In genomic region chr2:144254342-144255235, GRCh38 we compare ENCODE assay signal across 20 cellular contexts.
A peak's percentile ranks its signal among the peaks of the same experiment; 100 is the strongest.
DNase-seq lines count a peak whose midpoint lies in the region; ATAC-seq, FAIRE-seq and TF ChIP-seq lines count a peak whose summit lies in the region.
"Had no signal": no experiment of that assay in that cellular context is flagged by ENCODE, and none has a peak within 500 bp of the region (broad histone marks: within the 10 kb centered on the region; RNA-seq: fewer than 3 reads in every experiment).

No MANE protein-coding gene starts in this region.

- ATAC-seq in GM12878, result no peak
- ATAC-seq: A549 had no signal

- CTCF ChIA-PET in GM12878 (lab: Yijun Ruan, JAX), result no interaction called here

- H3K9ac ChIP-seq in Karpas-422 (ENCODE audit: low read length), result no peak overlapping the region
- no peak overlapping the region for H3K9ac ChIP-seq in GM12878 (ENCODE audit: control insufficient read depth, insufficient read depth, low read length)

- H3K27me3 ChIP-seq in Karpas-422 (ENCODE audit: low read length) (no peaks in the 10 kb centered on the region), GM12878 (replicated peaks in 1 of 2; ENCODE audit: control insufficient read depth in 2 of 2, insufficient read depth in 2 of 2, low read length in 1 of 2) (no peaks in the 10 kb centered on the region)

- H3K4me2 ChIP-seq in Karpas-422 (ENCODE audit: low read depth, low read length, poor library complexity, severe bottlenecking), result no peak overlapping the region
- H3K4me2 ChIP-seq in GM12878 (ENCODE audit: control insufficient read depth, insufficient read depth), result no peak overlapping the region
- H3K4me2 ChIP-seq: A549 had no signal

- no peaks in the 10 kb centered on the region for H4K20me1 ChIP-seq in Karpas-422 (ENCODE audit: insufficient read depth, low read depth, low read length)
- no peaks in the 10 kb centered on the region for H4K20me1 ChIP-seq in GM12878 (ENCODE audit: control insufficient read depth, insufficient read depth)

- H3K9me2 ChIP-seq in Karpas-422 (replicated peaks; ENCODE audit: insufficient read depth, low read length), result no peaks in the 10 kb centered on the region

- H3K36me3 ChIP-seq in Karpas-422 (ENCODE audit: insufficient read depth, low read length) (peaks cover 24% of the 10 kb centered on the region; the same call in 1 of the 2 replicates), GM12878 (ENCODE audit: control insufficient read depth in 2 of 2, insufficient read depth in 2 of 2, low read length in 1 of 2) (no peaks in the 10 kb centered on the region)

- H3K27ac ChIP-seq in Karpas-422 (ENCODE audit: low read length) (no peak overlapping the region), GM12878 (ENCODE audit: control insufficient read depth, insufficient read depth) (no peak overlapping the region), coronary artery (no peak overlapping the region)
- H3K27ac ChIP-seq: 22Rv1, A549, C4-2B had no signal

- TF ChIP-seq EP300 in GM12878 (IDR thresholded peaks at IDR 0.05; ENCODE audit: borderline replicate concordance in 1 of 2, control insufficient read depth in 1 of 2, low read depth in 2 of 2, low read length in 2 of 2), result no peak

- RAD21 ChIA-PET in GM12878 (lab: Charles Lee; ENCODE audit: unreplicated experiment), result interaction anchor here (0.7 kb wide), 1 partner anchor 13 kb away, joined by 3 read pairs; no protein-coding TSS in a partner anchor

- 100% methylated on average over 2 of the region's 2 CpGs for WGBS in GM12878 (ENCODE audit: insufficient coverage, insufficient replicate concordance, low lambda C conversion rate, missing lambda C conversion rate)

- no peak for TF ChIP-seq RAD21 in GM12878 (IDR thresholded peaks at IDR 0.05; ENCODE audit: insufficient read depth, low read depth, low read length)

- TF ChIP-seq CTCF in GM12878 (IDR thresholded peaks at IDR 0.05 in 2 of 3, conservative IDR thresholded peaks at IDR 0.05 in 1 of 3; ENCODE audit: control insufficient read depth in 2 of 3, extremely low read depth in 1 of 3, insufficient read depth in 1 of 3, low read depth in 3 of 3, low read length in 3 of 3), result no peak
- no peak for TF ChIP-seq CTCF in coronary artery (IDR thresholded peaks at IDR 0.05)

- POLR2A ChIA-PET in GM12878 (lab: Charles Lee), result no interaction called here

- DNase-seq in DMS53 (lab: John Stamatoyannopoulos, UW) (peak; percentile 1), DMS53 treated with DMSO at 0.1 percent for 48 hours (lab: John Stamatoyannopoulos, UW; ENCODE audit: unreplicated experiment) (no peak), Karpas-422 (peak; percentile 43), GM12878 (ENCODE audit: low read depth, low spot score) (no peak), erythroblast (lab: John Stamatoyannopoulos, UW) (peak; percentile 14 to 42), coronary artery (ENCODE audit: low spot score) (no peak), LoVo (ENCODE audit: low spot score) (no peak), HUDEP-2 (lab: John Stamatoyannopoulos, UW; ENCODE audit: unreplicated experiment in 76 of 76) (no peak)
- DNase-seq: AML-193; Caco-2; CD4-positive, alpha-beta T cell; DMS79 treated with DMSO at 0.1 percent for 48 hours; GF-D8; H9 had no signal

- H2AFZ ChIP-seq in Karpas-422 (ENCODE audit: low read length) (no peak overlapping the region), GM12878 (ENCODE audit: control insufficient read depth, low read depth, low read length) (no peak overlapping the region)

- intact Hi-C loops in GM12878 (cut with micrococcal nuclease; ENCODE audit: unreplicated experiment), result no loop called here

- in situ Hi-C loops in GM12878 (cut with MboI), result no loop called here

- TF ChIP-seq POLR2A in GM12878 (IDR thresholded peaks at IDR 0.05; ENCODE audit: low read depth, low read length), result no peak
- TF ChIP-seq POLR2A in erythroblast (IDR thresholded peaks at IDR 0.05; ENCODE audit: low read length), result no peak

- no peak overlapping the region for H3K4me3 ChIP-seq in Karpas-422 (ENCODE audit: low read length)
- no peak overlapping the region for H3K4me3 ChIP-seq in GM12878
- no peak overlapping the region for H3K4me3 ChIP-seq in coronary artery
- H3K4me3 ChIP-seq: A549 had no signal

- H3K4me1 ChIP-seq in Karpas-422 (ENCODE audit: low read length), result peaks cover 9% of the 10 kb centered on the region
- peaks cover under 1% of the 10 kb centered on the region; the same call in 1 of the 2 replicates for H3K4me1 ChIP-seq in GM12878 (ENCODE audit: control insufficient read depth, insufficient read depth, low read length)
- H3K4me1 ChIP-seq: A549, Caco-2 had no signal

- H3K9me3 ChIP-seq in Karpas-422 (ENCODE audit: low read length) (peaks cover 22% of the 10 kb centered on the region), GM12878 (replicated peaks; ENCODE audit: control insufficient read depth, insufficient read depth, low read length) (peaks cover 29% of the 10 kb centered on the region)

- H3K79me2 ChIP-seq in Karpas-422 (ENCODE audit: low read length) (peaks cover 90% of the 10 kb centered on the region), GM12878 (ENCODE audit: control insufficient read depth, insufficient read depth, low read length) (no peaks in the 10 kb centered on the region)

- SMC1A ChIA-PET in GM12878 (lab: Charles Lee; ENCODE audit: uncharacterized antibody, unreplicated experiment), result interaction anchor here (1.0 to 1.5 kb wide), 2 partner anchors 9 to 13 kb away, joined by 3 to 5 read pairs; no protein-coding TSS in a partner anchor

- BruUV-seq in GM12878 (replicated peaks; lab: Mats Ljungman, UMichigan), result no TSS peak

- FAIRE-seq in GM12878 (lab: Jason Lieb, UNC), result no peak
- FAIRE-seq: A549, D721Med, H1, HTR-8/SVneo had no signal

TF ChIP-seq in GM12878, 131 proteins besides CTCF, POLR2A, EP300 and RAD21:
- TF ChIP-seq, protein P1, sequence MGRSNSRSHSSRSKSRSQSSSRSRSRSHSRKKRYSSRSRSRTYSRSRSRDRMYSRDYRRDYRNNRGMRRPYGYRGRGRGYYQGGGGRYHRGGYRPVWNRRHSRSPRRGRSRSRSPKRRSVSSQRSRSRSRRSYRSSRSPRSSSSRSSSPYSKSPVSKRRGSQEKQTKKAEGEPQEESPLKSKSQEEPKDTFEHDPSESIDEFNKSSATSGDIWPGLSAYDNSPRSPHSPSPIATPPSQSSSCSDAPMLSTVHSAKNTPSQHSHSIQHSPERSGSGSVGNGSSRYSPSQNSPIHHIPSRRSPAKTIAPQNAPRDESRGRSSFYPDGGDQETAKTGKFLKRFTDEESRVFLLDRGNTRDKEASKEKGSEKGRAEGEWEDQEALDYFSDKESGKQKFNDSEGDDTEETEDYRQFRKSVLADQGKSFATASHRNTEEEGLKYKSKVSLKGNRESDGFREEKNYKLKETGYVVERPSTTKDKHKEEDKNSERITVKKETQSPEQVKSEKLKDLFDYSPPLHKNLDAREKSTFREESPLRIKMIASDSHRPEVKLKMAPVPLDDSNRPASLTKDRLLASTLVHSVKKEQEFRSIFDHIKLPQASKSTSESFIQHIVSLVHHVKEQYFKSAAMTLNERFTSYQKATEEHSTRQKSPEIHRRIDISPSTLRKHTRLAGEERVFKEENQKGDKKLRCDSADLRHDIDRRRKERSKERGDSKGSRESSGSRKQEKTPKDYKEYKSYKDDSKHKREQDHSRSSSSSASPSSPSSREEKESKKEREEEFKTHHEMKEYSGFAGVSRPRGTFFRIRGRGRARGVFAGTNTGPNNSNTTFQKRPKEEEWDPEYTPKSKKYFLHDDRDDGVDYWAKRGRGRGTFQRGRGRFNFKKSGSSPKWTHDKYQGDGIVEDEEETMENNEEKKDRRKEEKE (IDR thresholded peaks at IDR 0.05), result no peak
- TF ChIP-seq YY1 (IDR thresholded peaks at IDR 0.05; ENCODE audit: low read depth, low read length), result no peak
- peak; percentile 85; the same call in 1 of the 2 replicates for TF ChIP-seq CBX5 (IDR thresholded peaks at IDR 0.05; ENCODE audit: low read depth)
- no peak for TF ChIP-seq CHD1 (IDR thresholded peaks at IDR 0.05; ENCODE audit: low read depth, low read length)

Comparison
In these comparisons a context has a peak if more than half of its experiments do, and no peak if none do; other contexts are left out.
1. DNase-seq: peak in DMS53 (single experiment), Karpas-422 (single experiment) and erythroblast (2 of 2); none in DMS53 treated with DMSO at 0.1 percent for 48 hours (single experiment), GM12878 (single experiment), coronary artery (single experiment), LoVo (single experiment) and HUDEP-2 (0 of 76).